In the genomic region with DNA sequence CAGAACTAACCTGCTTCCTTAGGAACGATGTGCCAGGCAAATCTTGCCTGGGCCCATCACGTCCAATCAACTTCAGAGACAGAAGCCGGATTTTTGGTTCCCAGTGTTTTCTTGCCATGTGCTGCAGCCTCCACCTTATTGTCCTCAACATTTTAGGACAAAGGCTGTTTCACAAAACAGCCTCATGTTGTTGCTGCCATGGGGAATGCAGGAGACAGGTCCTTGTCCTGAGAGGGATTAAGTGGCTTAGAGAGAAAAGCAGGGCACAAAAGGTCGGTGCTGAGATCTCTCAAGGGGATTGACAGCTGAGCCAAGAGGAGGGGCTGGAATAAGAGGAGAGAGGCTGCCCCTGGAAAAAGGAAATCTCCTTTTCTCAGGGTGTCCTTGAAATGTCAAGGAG, we compare ENCODE assay signal across 21 cellular contexts. TPM values are rescaled to one million over a fixed set of nuclear protein-coding genes. Genes with fewer than 3 reads are reported as not detected.
A peak's percentile ranks its signal among the peaks of the same experiment; 100 is the strongest.
DNase-seq lines count a peak whose midpoint lies in the region; ATAC-seq and TF ChIP-seq lines count a peak whose summit lies in the region.
"Had no signal": no experiment of that assay in that cellular context is flagged by ENCODE, and none has a peak within 500 bp of the region (broad histone marks: within the 10 kb centered on the region; RNA-seq: fewer than 3 reads in every experiment).

No MANE protein-coding gene starts in this region.

- peak overlapping the region; percentile 14 for H3K27ac Mint-ChIP-seq in nephron progenitor cell
- H3K27ac Mint-ChIP-seq in T-helper 17 cell, result no peak overlapping the region
- H3K27ac Mint-ChIP-seq: CD8-positive, alpha-beta memory T cell had no signal

- peaks cover 7% of the 10 kb centered on the region for H3K9me3 Mint-ChIP-seq in nephron progenitor cell
- H3K9me3 Mint-ChIP-seq: CD8-positive, alpha-beta memory T cell; neural crest cell had no signal

- DNase-seq in HAP-1 (ENCODE audit: low spot score in 2 of 2), result peak; percentile 75 to 84
- DNase-seq in NCI-H1436 treated with DMSO at 0.1 percent for 48 hours (lab: John Stamatoyannopoulos, UW), result peak; percentile 71
- peak; percentile 96 for DNase-seq in NCI-H82 (lab: John Stamatoyannopoulos, UW)
- DNase-seq in nephron progenitor cell, result peak; percentile 26
- DNase-seq in T-helper 17 cell, result no peak
- no peak for DNase-seq in LoVo (ENCODE audit: low spot score)
- DNase-seq: activated CD4-positive, alpha-beta T cell treated with anti-CD3 and anti-CD28 coated beads, Interleukin-2, amount 50 U/mL, for 1 hour; activated gamma-delta T cell; amniotic stem cell; CD8-positive, alpha-beta memory T cell; gastrocnemius medialis; GOT3; kidney glomerular epithelial cell; NCI-H446; psoas muscle; stimulated activated CD4-positive, alpha-beta T cell treated with anti-CD3 and anti-CD28 coated beads, Interleukin-4, amount 100 ng/mL, for 4 hours; SW 1271; upper lobe of right lung had no signal

- H3K36me3 ChIP-seq in HAP-1 (replicated peaks), result no peaks in the 10 kb centered on the region
- H3K36me3 ChIP-seq: gastrocnemius medialis, upper lobe of right lung had no signal

- peak overlapping the region; percentile 15 for H3K4me3 Mint-ChIP-seq in nephron progenitor cell
- no peak overlapping the region for H3K4me3 Mint-ChIP-seq in T-helper 17 cell
- H3K4me3 Mint-ChIP-seq: neural crest cell had no signal

- TF ChIP-seq CTCF in nephron progenitor cell (IDR thresholded peaks at IDR 0.05), result no peak

- no peak for ATAC-seq in GM19023 (IDR thresholded peaks at IDR 0.05; ENCODE audit: unreplicated experiment)
- ATAC-seq in T-helper 17 cell, result no peak
- ATAC-seq: gastrocnemius medialis, psoas muscle, upper lobe of right lung had no signal

- no peaks in the 10 kb centered on the region for H3K27me3 ChIP-seq in HAP-1 (ENCODE audit: low read depth)
- H3K27me3 ChIP-seq: gastrocnemius medialis, upper lobe of right lung had no signal

- no peak overlapping the region for H3K4me3 ChIP-seq in HAP-1
- H3K4me3 ChIP-seq: gastrocnemius medialis, psoas muscle, upper lobe of right lung had no signal

- peaks cover 6% of the 10 kb centered on the region for H3K36me3 Mint-ChIP-seq in nephron progenitor cell (ENCODE audit: low read depth)
- no peaks in the 10 kb centered on the region for H3K36me3 Mint-ChIP-seq in T-helper 17 cell (ENCODE audit: low read depth)
- H3K36me3 Mint-ChIP-seq: CD8-positive, alpha-beta memory T cell had no signal

- peaks cover 11% of the 10 kb centered on the region for H3K27me3 Mint-ChIP-seq in nephron progenitor cell (ENCODE audit: low read depth, poor library complexity)
- H3K27me3 Mint-ChIP-seq in T-helper 17 cell, result peaks cover 43% of the 10 kb centered on the region

- H3K9me3 ChIP-seq in HAP-1 (no peaks in the 10 kb centered on the region), T-helper 17 cell (ENCODE audit: control insufficient read depth, low read length, poor library complexity, severe bottlenecking) (no peaks in the 10 kb centered on the region)
- H3K9me3 ChIP-seq: gastrocnemius medialis, psoas muscle, upper lobe of right lung had no signal

- in situ Hi-C loops in HAP-1 (cut with MboI; ENCODE audit: low sequenced_read_pairs), result no loop called here

- H3K4me1 ChIP-seq in HAP-1, result peaks cover 4% of the 10 kb centered on the region
- H3K4me1 ChIP-seq: psoas muscle, upper lobe of right lung had no signal

- peaks cover 39% of the 10 kb centered on the region for H3K4me1 Mint-ChIP-seq in nephron progenitor cell
- no peaks in the 10 kb centered on the region for H3K4me1 Mint-ChIP-seq in T-helper 17 cell
- H3K4me1 Mint-ChIP-seq: CD8-positive, alpha-beta memory T cell had no signal

RNA-seq across cellular contexts. Expression of gene NMNAT3, which starts 11.3 kb away (rescaled TPM):
- 1 to 10 TPM; 1.3 to 1.7 TPM for total RNA-seq in T-helper 17 cell
- total RNA-seq: G401 had no signal

Comparison
In these comparisons a context has a peak if more than half of its experiments do, and no peak if none do; other contexts are left out.
1. DNase-seq: peak in HAP-1 (2 of 2), NCI-H1436 treated with DMSO at 0.1 percent for 48 hours (single experiment), NCI-H82 (single experiment) and nephron progenitor cell (single experiment); none in T-helper 17 cell (0 of 3) and LoVo (single experiment).